ENCODE assay signal across 8 cellular contexts in genomic region chr1:109112652-109113285, GRCh38. TPM values are rescaled to one million over a fixed set of nuclear protein-coding genes. Genes with fewer than 3 reads are reported as not detected.
DNase-seq lines count a peak whose midpoint lies in the region; ATAC-seq, FAIRE-seq and TF ChIP-seq lines count a peak whose summit lies in the region.

No MANE protein-coding gene starts in this region.

- WGBS in aorta, 2 donors: 4 to 8% methylated on average over 31 of the region's 31 CpGs

- peak overlapping the region; percentile 81 for H3K4me2 ChIP-seq in astrocyte (ENCODE audit: low read length)

- H3K9me3 ChIP-seq in astrocyte (ENCODE audit: insufficient read depth, low read depth, low read length): no peaks in the 10 kb centered on the region
- H3K9me3 ChIP-seq in aorta (ENCODE audit: control insufficient read depth, low read length): no peaks in the 10 kb centered on the region

- H3K4me3 ChIP-seq in astrocyte (ENCODE audit: insufficient read depth, low read depth, low read length) (peak overlapping the region; percentile 19), retinal pigment epithelial cell (ENCODE audit: low read length) (no peak overlapping the region), aorta (ENCODE audit: low read length in 2 of 2) (no peak overlapping the region)

- H3K27me3 ChIP-seq in astrocyte (ENCODE audit: insufficient read depth, low read length) (peaks cover 29% of the 10 kb centered on the region), aorta (ENCODE audit: control insufficient read depth in 1 of 2, insufficient read depth in 2 of 2, low read length in 1 of 2) (no peaks in the 10 kb centered on the region)

- peaks cover 2% of the 10 kb centered on the region for H3K36me3 Mint-ChIP-seq in astrocyte (ENCODE audit: low read depth, unreplicated experiment)

- peaks cover 1% of the 10 kb centered on the region for H3K9me3 Mint-ChIP-seq in astrocyte (ENCODE audit: unreplicated experiment)

- DNase-seq in GM10248 (ENCODE audit: extremely low spot score) (peak; percentile 81), NCI-H1694 (lab: John Stamatoyannopoulos, UW) (peak; percentile 93), T1000 (lab: John Stamatoyannopoulos, UW) (peak; percentile 86), astrocyte (ENCODE audit: low read depth) (peak; percentile 67), hippocampal formation (lab: John Stamatoyannopoulos, UW) (peak; percentile 85 to 89), retinal pigment epithelial cell (ENCODE audit: low read depth) (peak; percentile 44), aorta (peak; percentile 96 to 99)

- H3K4me1 Mint-ChIP-seq in astrocyte (ENCODE audit: low read depth, unreplicated experiment): no peaks in the 10 kb centered on the region

- intact Hi-C loops in aorta (cut with DNase I): loop anchor here in 1 of 2 donors (5.0 to 10.0 kb wide), 2 partner anchors 100 to 148 kb away; partner anchors contain the start of genes CLCC1 and SARS1

- no peaks in the 10 kb centered on the region for H3K36me3 ChIP-seq in astrocyte (ENCODE audit: insufficient read depth, low read length)
- no peaks in the 10 kb centered on the region for H3K36me3 ChIP-seq in aorta (ENCODE audit: control insufficient read depth in 1 of 2, insufficient read depth in 2 of 2, low read length in 1 of 2)

- ATAC-seq in HG02678 (IDR thresholded peaks at IDR 0.05; ENCODE audit: unreplicated experiment) (peak; percentile 65), aorta (ENCODE audit: low FRiP score) (peak; percentile 95)

- POLR2A ChIA-PET in GM10248 (lab: Yijun Ruan, JAX): interaction anchor here (1.0 kb wide), 1 partner anchor 13 kb away, joined by 5 read pairs; no protein-coding TSS in a partner anchor

- H3K9ac ChIP-seq in astrocyte (ENCODE audit: low read length): peak overlapping the region; percentile 61

- H3K4me3 Mint-ChIP-seq in astrocyte (ENCODE audit: unreplicated experiment): peak overlapping the region; percentile 68

- TF ChIP-seq CTCF in GM10248 (IDR thresholded peaks at IDR 0.05; ENCODE audit: control extremely low read depth, extremely low read depth, low read depth, missing control alignments): peak; percentile 94
- peak; percentile 91 for TF ChIP-seq CTCF in astrocyte (IDR thresholded peaks at IDR 0.05; ENCODE audit: insufficient read depth, low read depth, low read length)
- TF ChIP-seq CTCF in retinal pigment epithelial cell (conservative IDR thresholded peaks at IDR 0.05; ENCODE audit: low read depth, low read length): peak; percentile 98

- no peak overlapping the region for H3K27ac ChIP-seq in astrocyte (ENCODE audit: low read depth, low read length)
- no peak overlapping the region for H3K27ac ChIP-seq in aorta (ENCODE audit: low read depth in 1 of 2, low read length in 2 of 2)

- no peak for FAIRE-seq in astrocyte (lab: Jason Lieb, UNC)

- H2AFZ ChIP-seq in astrocyte (ENCODE audit: low read depth, low read length): peak overlapping the region; percentile 74

- peaks cover 11% of the 10 kb centered on the region for H3K4me1 ChIP-seq in astrocyte (ENCODE audit: insufficient read depth, low read length)
- H3K4me1 ChIP-seq in aorta (ENCODE audit: control insufficient read depth in 1 of 2, insufficient read depth in 2 of 2, low read length in 2 of 2): no peaks in the 10 kb centered on the region

- no peaks in the 10 kb centered on the region for H3K79me2 ChIP-seq in astrocyte (ENCODE audit: insufficient read depth, low read length)

- CTCF ChIA-PET in GM10248 (lab: Yijun Ruan, JAX): interaction anchor here (0.6 to 8.5 kb wide), 45 partner anchors 9 to 600 kb away, joined by 3 to 114 read pairs (median 4); partner anchors contain the start of genes CLCC1, SARS1 and TMEM167B

- no peaks in the 10 kb centered on the region for H4K20me1 ChIP-seq in astrocyte (ENCODE audit: insufficient read depth, low read length)

- peak overlapping the region; percentile 71 for H3K27ac Mint-ChIP-seq in astrocyte (ENCODE audit: unreplicated experiment)

- H3K27me3 Mint-ChIP-seq in astrocyte (ENCODE audit: low read depth, unreplicated experiment): peaks cover 64% of the 10 kb centered on the region

RNA-seq across cellular contexts. Expression of gene ELAPOR1, which starts 1.1 kb away (rescaled TPM):
- total RNA-seq in astrocyte: 1.2 and 1.7 TPM in 2 replicates
- total RNA-seq in aorta: 1 to 10 TPM in 1 of 2 donors, under 1 TPM in 1; 0.55 to 1.5 TPM
- 1 to 10 TPM in 1 of 2 donors, under 1 TPM in 1; 0.15 to 6.0 TPM for polyA plus RNA-seq in aorta

RNA-seq across cellular contexts. Expression of gene TMEM167B, which starts 22.2 kb away (rescaled TPM):
- total RNA-seq in astrocyte: 31.9 and 33.6 TPM in 2 replicates
- 10 to 100 TPM; 42.2 to 43.2 TPM for total RNA-seq in aorta
- 10 to 100 TPM; 26.7 to 28.1 TPM for polyA plus RNA-seq in aorta

RNA-seq across cellular contexts. Expression of gene TAF13, which starts 37.0 kb away (rescaled TPM):
- total RNA-seq in astrocyte: 126 and 143 TPM in 2 replicates
- total RNA-seq in aorta: 10 to 100 TPM; 40.7 to 71.2 TPM
- polyA plus RNA-seq in aorta: 100 to 1,000 TPM in 1 of 2 donors, 10 to 100 TPM in 1; 30.5 to 111 TPM

Comparison
In these comparisons a context has a peak if more than half of its experiments do, and no peak if none do; other contexts are left out.
1. DNase-seq: peak in every context shown above with its lines; median percentile 98 in aorta; 93 in NCI-H1694; 87 in hippocampal formation; 86 in T1000; 81 in GM10248; 67 in astrocyte; 44 in retinal pigment epithelial cell.